ENCODE assay signal across 11 cellular contexts in genomic region chr17:44205962-44206824, GRCh38. TPM values are rescaled to one million over a fixed set of nuclear protein-coding genes. Genes with fewer than 3 reads are reported as not detected.
DNase-seq lines count a peak whose midpoint lies in the region; ATAC-seq and TF ChIP-seq lines count a peak whose summit lies in the region.
"Had no signal": no experiment of that assay in that cellular context is flagged by ENCODE, and none has a peak within 500 bp of the region (broad histone marks: within the 10 kb centered on the region; RNA-seq: fewer than 3 reads in every experiment).

No MANE protein-coding gene starts in this region.

- H3K27ac ChIP-seq in upper lobe of right lung = no peak overlapping the region

- peaks cover 20% of the 10 kb centered on the region for H3K4me1 ChIP-seq in upper lobe of right lung

- no peaks in the 10 kb centered on the region for H3K9me3 Mint-ChIP-seq in stimulated activated naive CD8-positive, alpha-beta T cell treated with anti-CD3 and anti-CD28 coated beads, Interleukin-15, Interleukin-2, amounts not matched to agents 100 ng/mL and 50 ng/mL, for 24 hours
- H3K9me3 Mint-ChIP-seq in activated T-cell treated with anti-CD3 and anti-CD28 coated beads, Interleukin-2, amount 50 U/mL, for 4 hours = no peaks in the 10 kb centered on the region

- DNase-seq in stimulated activated naive CD8-positive, alpha-beta T cell treated with anti-CD3 and anti-CD28 coated beads, Interleukin-15, Interleukin-2, amounts not matched to agents 100 U/mL and 50 U/mL, for 24 hours = no peak
- DNase-seq in SK-MEL-5 (ENCODE audit: low read depth, low spot score) (peak; percentile 42), fibroblast of pulmonary artery (ENCODE audit: low read depth) (no peak), upper lobe of right lung (no peak), cardiac septum (ENCODE audit: low spot score) (no peak)
- no peak for DNase-seq in activated T-cell treated with anti-CD3 and anti-CD28 coated beads, Interleukin-2, amount 50 U/mL, for 4 hours
- DNase-seq: dorsolateral prefrontal cortex, NCI-H2107 had no signal

- peak; percentile 13 for TF ChIP-seq CTCF in fibroblast of pulmonary artery (IDR thresholded peaks at IDR 0.05; ENCODE audit: low read length, missing control alignments)
- TF ChIP-seq CTCF in upper lobe of right lung (IDR thresholded peaks at IDR 0.05) = peak; percentile 12

- in situ Hi-C loops in SK-MEL-5 (cut with HindIII; ENCODE audit: low pct_unique_long_range_greater_than_20kb, low sequenced_read_pairs) = no loop called here

- peaks cover 40% of the 10 kb centered on the region for H3K36me3 Mint-ChIP-seq in stimulated activated naive CD8-positive, alpha-beta T cell treated with anti-CD3 and anti-CD28 coated beads, Interleukin-15, Interleukin-2, amounts not matched to agents 100 ng/mL and 50 ng/mL, for 24 hours (ENCODE audit: low read depth)
- peaks cover 22% of the 10 kb centered on the region for H3K36me3 Mint-ChIP-seq in activated T-cell treated with anti-CD3 and anti-CD28 coated beads, Interleukin-2, amount 50 U/mL, for 4 hours (ENCODE audit: insufficient read depth)

- H3K4me1 Mint-ChIP-seq in stimulated activated naive CD8-positive, alpha-beta T cell treated with anti-CD3 and anti-CD28 coated beads, Interleukin-15, Interleukin-2, amounts not matched to agents 100 ng/mL and 50 ng/mL, for 24 hours (ENCODE audit: low read depth) = peaks cover 48% of the 10 kb centered on the region
- H3K4me1 Mint-ChIP-seq in activated T-cell treated with anti-CD3 and anti-CD28 coated beads, Interleukin-2, amount 50 U/mL, for 4 hours (ENCODE audit: low read depth) = peaks cover 38% of the 10 kb centered on the region

- H3K4me3 Mint-ChIP-seq in stimulated activated naive CD8-positive, alpha-beta T cell treated with anti-CD3 and anti-CD28 coated beads, Interleukin-15, Interleukin-2, amounts not matched to agents 100 ng/mL and 50 ng/mL, for 24 hours = no peak overlapping the region
- H3K4me3 Mint-ChIP-seq in activated T-cell treated with anti-CD3 and anti-CD28 coated beads, Interleukin-2, amount 50 U/mL, for 4 hours = no peak overlapping the region

- H3K27me3 ChIP-seq in upper lobe of right lung = no peaks in the 10 kb centered on the region
- H3K27me3 ChIP-seq: dorsolateral prefrontal cortex had no signal

- ATAC-seq in stimulated activated naive CD8-positive, alpha-beta T cell treated with anti-CD3 and anti-CD28 coated beads, Interleukin-15, Interleukin-2, amounts not matched to agents 100 U/mL and 50 U/mL, for 24 hours = no peak
- ATAC-seq in upper lobe of right lung (no peak), GM19351 (IDR thresholded peaks at IDR 0.05; ENCODE audit: unreplicated experiment) (no peak)
- ATAC-seq in activated T-cell treated with anti-CD3 and anti-CD28 coated beads, Interleukin-2, amount 50 U/mL, for 4 hours = no peak

- H3K9me3 ChIP-seq in upper lobe of right lung = no peaks in the 10 kb centered on the region

- intact Hi-C loops in upper lobe of right lung (cut with DNase I) (no loop called here), cardiac septum (cut with DNase I) (no loop called here)

- peak overlapping the region; percentile 49 for H3K27ac Mint-ChIP-seq in stimulated activated naive CD8-positive, alpha-beta T cell treated with anti-CD3 and anti-CD28 coated beads, Interleukin-15, Interleukin-2, amounts not matched to agents 100 ng/mL and 50 ng/mL, for 24 hours

- H3K27me3 Mint-ChIP-seq in stimulated activated naive CD8-positive, alpha-beta T cell treated with anti-CD3 and anti-CD28 coated beads, Interleukin-15, Interleukin-2, amounts not matched to agents 100 ng/mL and 50 ng/mL, for 24 hours = no peaks in the 10 kb centered on the region
- no peaks in the 10 kb centered on the region for H3K27me3 Mint-ChIP-seq in activated T-cell treated with anti-CD3 and anti-CD28 coated beads, Interleukin-2, amount 50 U/mL, for 4 hours (ENCODE audit: low read depth)

- H3K4me3 ChIP-seq in fibroblast of pulmonary artery (replicated peaks; ENCODE audit: low read depth, low read length) = no peak overlapping the region
- H3K4me3 ChIP-seq in upper lobe of right lung = no peak overlapping the region
- H3K4me3 ChIP-seq: dorsolateral prefrontal cortex had no signal

- peaks cover 42% of the 10 kb centered on the region for H3K36me3 ChIP-seq in upper lobe of right lung

RNA-seq across cellular contexts. Expression of gene ATXN7L3, which starts 6.5 kb away (rescaled TPM):
- total RNA-seq in SK-MEL-5 (2014; rRNA removed; shearing (Covaris generic)) = 28.8 and 29.9 TPM in 2 replicates
- polyA plus RNA-seq in SK-MEL-5 (2015; cell fraction: cytosol; rRNA removed) = 46.8 and 55.0 TPM in 2 replicates
- polyA plus RNA-seq in SK-MEL-5 (2015; cell fraction: nucleus; rRNA removed) = 101 and 120 TPM in 2 replicates
- total RNA-seq in upper lobe of right lung = 65.0 TPM
- total RNA-seq in cardiac septum = 37.8 TPM
- total RNA-seq in activated T-cell treated with anti-CD3 and anti-CD28 coated beads, Interleukin-2, amount 50 U/mL, for 4 hours = 100 to 1,000 TPM; 101 to 111 (median 110) TPM

RNA-seq across cellular contexts. Expression of gene UBTF, which starts 13.3 kb away (rescaled TPM):
- total RNA-seq in SK-MEL-5 (2014; rRNA removed; shearing (Covaris generic)) = 52.9 and 59.1 TPM in 2 replicates
- 63.3 and 77.7 TPM in 2 replicates for polyA plus RNA-seq in SK-MEL-5 (2015; cell fraction: cytosol; rRNA removed)
- polyA plus RNA-seq in SK-MEL-5 (2015; cell fraction: nucleus; rRNA removed) = 86.8 and 88.6 TPM in 2 replicates
- 62.6 TPM for total RNA-seq in upper lobe of right lung
- 53.1 TPM for total RNA-seq in cardiac septum
- 100 to 1,000 TPM; 147 to 158 (median 154) TPM for total RNA-seq in activated T-cell treated with anti-CD3 and anti-CD28 coated beads, Interleukin-2, amount 50 U/mL, for 4 hours

RNA-seq across cellular contexts. Expression of gene TMUB2, which starts 19.4 kb away (rescaled TPM):
- total RNA-seq in SK-MEL-5 (2014; rRNA removed; shearing (Covaris generic)) = 25.7 and 27.0 TPM in 2 replicates
- polyA plus RNA-seq in SK-MEL-5 (2015; cell fraction: cytosol; rRNA removed) = 33.8 and 36.9 TPM in 2 replicates
- 123 and 129 TPM in 2 replicates for polyA plus RNA-seq in SK-MEL-5 (2015; cell fraction: nucleus; rRNA removed)
- 38.8 TPM for total RNA-seq in upper lobe of right lung
- 20.5 TPM for total RNA-seq in cardiac septum
- total RNA-seq in activated T-cell treated with anti-CD3 and anti-CD28 coated beads, Interleukin-2, amount 50 U/mL, for 4 hours = 10 to 100 TPM; 15.2 to 19.6 (median 17.9) TPM

RNA-seq across cellular contexts. Expression of gene ASB16, which starts 35.7 kb away (rescaled TPM):
- not detected in 2 replicates for total RNA-seq in SK-MEL-5 (2014; rRNA removed; shearing (Covaris generic))
- polyA plus RNA-seq in SK-MEL-5 (2015; cell fraction: cytosol; rRNA removed) = not detected in 2 replicates
- polyA plus RNA-seq in SK-MEL-5 (2015; cell fraction: nucleus; rRNA removed) = 0.64 TPM in 1 of 2 replicates, not detected in the other
- total RNA-seq in upper lobe of right lung = not detected
- total RNA-seq in cardiac septum = 8.9 TPM
- total RNA-seq in activated T-cell treated with anti-CD3 and anti-CD28 coated beads, Interleukin-2, amount 50 U/mL, for 4 hours = under 1 TPM in 2 of 3 donors, not detected in 1; 0.08 to 0.11 TPM
- total RNA-seq: temporal lobe had no signal
